8 cellular contexts compared by ENCODE assay signal in the genomic region with DNA sequence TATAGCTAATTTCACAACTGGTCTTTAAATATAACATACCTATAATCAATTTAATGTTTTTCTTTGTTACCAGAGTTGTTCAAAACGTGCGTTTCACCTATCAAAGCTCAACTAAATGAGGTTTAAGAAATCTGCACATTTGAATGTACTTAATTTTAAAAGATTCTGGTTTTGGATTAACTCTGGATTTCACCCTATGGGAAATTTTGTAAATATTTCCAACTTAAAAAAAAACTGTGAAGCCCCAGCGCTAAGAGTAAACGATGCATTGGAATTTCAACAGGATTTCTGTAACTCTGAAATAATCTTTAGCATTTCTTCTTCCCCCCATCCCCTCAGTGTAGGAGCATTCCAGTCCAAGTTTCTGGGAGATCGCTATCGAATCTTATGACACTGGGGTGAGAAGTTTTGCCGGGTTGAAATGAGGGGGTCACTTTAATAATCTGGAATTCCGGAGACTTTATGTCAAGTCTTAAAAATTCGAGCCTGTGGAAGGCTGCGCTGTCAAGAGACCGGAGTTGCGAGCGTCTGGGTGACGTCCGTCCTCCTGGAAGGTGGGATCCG. TPM values are rescaled to one million over a fixed set of nuclear protein-coding genes. Genes with fewer than 3 reads are reported as not detected.
DNase-seq lines count a peak whose midpoint lies in the region; ATAC-seq and TF ChIP-seq lines count a peak whose summit lies in the region.

No MANE protein-coding gene starts in this region.

- H3K27ac ChIP-seq in gastrocnemius medialis = peak overlapping the region; percentile 80 to 88 (median 88)

- H3K36me3 ChIP-seq in H7 (replicated peaks; ENCODE audit: control insufficient read depth, insufficient read depth, low read length) (no peaks in the 10 kb centered on the region), gastrocnemius medialis (no peaks in the 10 kb centered on the region)

- no peaks in the 10 kb centered on the region for H3K27me3 Mint-ChIP-seq in T-helper 17 cell

- no peaks in the 10 kb centered on the region for H3K36me3 Mint-ChIP-seq in T-helper 17 cell (ENCODE audit: low read depth)

- no peak for TF ChIP-seq POLR2A in gastrocnemius medialis (IDR thresholded peaks at IDR 0.05)

- H3K27me3 ChIP-seq in H7 (ENCODE audit: control insufficient read depth, insufficient read depth, low read length) (no peaks in the 10 kb centered on the region), gastrocnemius medialis (no peaks in the 10 kb centered on the region)

- in situ Hi-C loops in gastrocnemius medialis (cut with MboI; ENCODE audit: low sequenced_read_pairs in 4 of 4) = no loop called here

- H3K4me1 ChIP-seq in gastrocnemius medialis = peaks cover 13 to 34% of the 10 kb centered on the region in 2 donors

- peak overlapping the region; percentile 91 for H3K4me3 ChIP-seq in H7 (ENCODE audit: insufficient read depth, low read depth, low read length)
- H3K4me3 ChIP-seq in foreskin fibroblast (ENCODE audit: low read depth in 1 of 2, low read length in 2 of 2) = peak overlapping the region; percentile 66 to 72
- peak overlapping the region; percentile 69 to 94 (median 93) for H3K4me3 ChIP-seq in gastrocnemius medialis

- DNase-seq in H7 (no peak), T-helper 17 cell (no peak), foreskin fibroblast (no peak), gastrocnemius medialis (no peak), NOMO-1 treated with dmso at 0.1 percent for 144 hours (lab: John Stamatoyannopoulos, UW; ENCODE audit: unreplicated experiment) (no peak), GDM1 (lab: John Stamatoyannopoulos, UW) (no peak), mesenteric fat pad (ENCODE audit: low spot score) (no peak)

- H3K4me1 Mint-ChIP-seq in T-helper 17 cell = peaks cover 27% of the 10 kb centered on the region

- intact Hi-C loops in gastrocnemius medialis (cut with DNase I; ENCODE audit: low total_unique reads) = no loop called here

- no peak for TF ChIP-seq CTCF in foreskin fibroblast (IDR thresholded peaks at IDR 0.05; ENCODE audit: low read depth, low read length)
- TF ChIP-seq CTCF in gastrocnemius medialis (IDR thresholded peaks at IDR 0.05 in 4 of 5, conservative IDR thresholded peaks at IDR 0.05 in 1 of 5) = no peak

- ATAC-seq in T-helper 17 cell = no peak
- ATAC-seq in gastrocnemius medialis = no peak
- ATAC-seq in HG03280 (IDR thresholded peaks at IDR 0.05; ENCODE audit: unreplicated experiment) = no peak

- peak overlapping the region; percentile 97 for H3K27ac Mint-ChIP-seq in T-helper 17 cell

- peak overlapping the region; percentile 99 for H3K4me3 Mint-ChIP-seq in T-helper 17 cell

- no peaks in the 10 kb centered on the region for H3K9me3 ChIP-seq in T-helper 17 cell (ENCODE audit: control insufficient read depth, low read length, poor library complexity, severe bottlenecking)
- H3K9me3 ChIP-seq in gastrocnemius medialis = no peaks in the 10 kb centered on the region

RNA-seq across cellular contexts. Expression of a gene that starts 0.6 kb away (rescaled TPM):
- 41.1 and 41.8 TPM in 2 replicates for total RNA-seq in H7 (2014; rRNA removed; shearing (Covaris generic))
- 100 to 1,000 TPM; 173 to 188 TPM for total RNA-seq in T-helper 17 cell
- 10 to 100 TPM; 17.4 to 28.1 (median 23.6) TPM for total RNA-seq in gastrocnemius medialis
- 49.4 TPM for total RNA-seq in mesenteric fat pad
